In the genomic region with DNA sequence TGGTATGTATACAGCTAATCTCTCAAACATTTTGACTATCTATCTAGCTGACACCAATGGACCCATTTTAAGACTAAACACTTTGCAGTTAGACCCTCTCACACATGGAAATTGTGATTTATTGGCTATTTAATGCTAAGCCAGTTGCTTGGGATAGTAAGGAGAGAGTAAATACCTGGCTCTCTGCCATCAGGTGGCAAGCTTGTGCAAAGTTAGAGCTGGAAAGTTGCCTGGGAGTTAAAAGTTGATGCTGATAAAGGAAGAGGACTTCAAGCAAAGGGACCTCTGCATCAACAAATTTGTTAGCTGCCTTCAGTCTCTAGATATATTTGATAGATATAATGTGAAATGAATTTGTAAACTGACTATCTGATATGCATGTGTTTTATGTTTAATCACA, we compare ENCODE assay signal across 14 cellular contexts.
DNase-seq lines count a peak whose midpoint lies in the region; ATAC-seq and TF ChIP-seq lines count a peak whose summit lies in the region.
"Had no signal": no experiment of that assay in that cellular context is flagged by ENCODE, and none has a peak within 500 bp of the region (broad histone marks: within the 10 kb centered on the region; RNA-seq: fewer than 3 reads in every experiment).

No MANE protein-coding gene starts in this region.

- H3K9me3 ChIP-seq in breast epithelium (no peaks in the 10 kb centered on the region), PC-3 (ENCODE audit: low read length) (no peaks in the 10 kb centered on the region)
- H3K9me3 ChIP-seq: BLaER1 had no signal

- H3K27ac ChIP-seq in breast epithelium (no peak overlapping the region), PC-3 (ENCODE audit: low read length) (no peak overlapping the region), foreskin keratinocyte (no peak overlapping the region)
- H3K27ac ChIP-seq: BLaER1 had no signal

- no peaks in the 10 kb centered on the region for H3K9me3 Mint-ChIP-seq in MCF 10A (ENCODE audit: unreplicated experiment)

- no peaks in the 10 kb centered on the region for H4K20me1 ChIP-seq in PC-3 (ENCODE audit: low read length)
- H4K20me1 ChIP-seq: BLaER1 had no signal

- POLR2A ChIA-PET in MCF 10A (lab: Yijun Ruan, JAX), result no interaction called here
- POLR2A ChIA-PET in PC-3 (lab: Charles Lee; ENCODE audit: unreplicated experiment), result no interaction called here

- BruUV-seq in MCF 10A (replicated peaks; lab: Mats Ljungman, UMichigan), result no TSS peak
- BruUV-seq in PC-3 (replicated peaks; lab: Mats Ljungman, UMichigan), result no TSS peak

- H3K27ac Mint-ChIP-seq in MCF 10A (ENCODE audit: low read depth, unreplicated experiment), result no peak overlapping the region
- H3K27ac Mint-ChIP-seq: CD14-positive monocyte; CD4-positive, alpha-beta memory T cell had no signal

- no peak overlapping the region for H3K4me2 ChIP-seq in PC-3 (ENCODE audit: low read length)
- H3K4me2 ChIP-seq: BLaER1 had no signal

- H3K36me3 Mint-ChIP-seq in MCF 10A (ENCODE audit: insufficient read depth, unreplicated experiment), result no peaks in the 10 kb centered on the region
- H3K36me3 Mint-ChIP-seq: CD14-positive monocyte; CD4-positive, alpha-beta memory T cell had no signal

- no peaks in the 10 kb centered on the region for H3F3A ChIP-seq in PC-3 (ENCODE audit: low read length, unreplicated experiment)

- ATAC-seq in PC-3, result no peak
- ATAC-seq in foreskin keratinocyte, result no peak

- no peaks in the 10 kb centered on the region for H3K79me2 ChIP-seq in PC-3 (ENCODE audit: low read length)

- no peak for TF ChIP-seq POLR2A in breast epithelium (IDR thresholded peaks at IDR 0.05)

- no peak overlapping the region for H2AFZ ChIP-seq in PC-3 (ENCODE audit: low read length)

- DNase-seq in MCF 10A (ENCODE audit: unreplicated experiment) (peak; percentile 10), breast epithelium (ENCODE audit: low spot score in 2 of 2) (no peak), PC-3 (peak; percentile 16), foreskin keratinocyte (peak in 1 of 2 donors; percentile 17), cortex of kidney (lab: John Stamatoyannopoulos, UW) (no peak), SHP77 (lab: John Stamatoyannopoulos, UW) (no peak), DMS153 (lab: John Stamatoyannopoulos, UW) (no peak)
- DNase-seq: 8988T; CD4-positive, alpha-beta memory T cell; DMS79 treated with DMSO at 0.1 percent for 48 hours; GF-D8; HCEC 1CT had no signal

- H3K27me3 Mint-ChIP-seq in MCF 10A (ENCODE audit: insufficient read depth, unreplicated experiment), result no peaks in the 10 kb centered on the region
- H3K27me3 Mint-ChIP-seq: CD4-positive, alpha-beta memory T cell had no signal

- CTCF ChIA-PET in MCF 10A (lab: Yijun Ruan, JAX) (interaction anchor here (0.6 to 2.4 kb wide), 4 partner anchors 9 to 709 kb away, joined by 3 to 15 read pairs (median 6); no protein-coding TSS in a partner anchor), PC-3 (lab: Charles Lee) (no interaction called here)

- H3K27me3 ChIP-seq in breast epithelium (no peaks in the 10 kb centered on the region), PC-3 (ENCODE audit: low read length) (no peaks in the 10 kb centered on the region), foreskin keratinocyte (no peaks in the 10 kb centered on the region)
- H3K27me3 ChIP-seq: BLaER1 had no signal

- H3K36me3 ChIP-seq in breast epithelium (no peaks in the 10 kb centered on the region), PC-3 (ENCODE audit: low read depth, low read length) (no peaks in the 10 kb centered on the region)
- H3K36me3 ChIP-seq: BLaER1 had no signal

- H3K9ac ChIP-seq in PC-3 (ENCODE audit: low read length), result no peak overlapping the region
- H3K9ac ChIP-seq: BLaER1 had no signal

- intact Hi-C loops in MCF 10A (cut with micrococcal nuclease), result no loop called here
- intact Hi-C loops in breast epithelium (cut with DNase I; ENCODE audit: low total_unique reads), result no loop called here
- intact Hi-C loops in PC-3 (cut with micrococcal nuclease), result no loop called here

- no peak for TF ChIP-seq CTCF in MCF 10A (IDR thresholded peaks at IDR 0.05; ENCODE audit: unreplicated experiment)
- no peak for TF ChIP-seq CTCF in breast epithelium (IDR thresholded peaks at IDR 0.05)
- TF ChIP-seq CTCF in PC-3 (conservative IDR thresholded peaks at IDR 0.05; ENCODE audit: low read depth, low read length), result no peak
- TF ChIP-seq CTCF in foreskin keratinocyte (conservative IDR thresholded peaks at IDR 0.05), result peak; percentile 9

- H3K4me3 ChIP-seq in breast epithelium (no peak overlapping the region), PC-3 (ENCODE audit: low read length) (no peak overlapping the region)
- H3K4me3 ChIP-seq: BLaER1 had no signal

- no peaks in the 10 kb centered on the region for H3K4me1 Mint-ChIP-seq in MCF 10A (ENCODE audit: insufficient read depth, unreplicated experiment)
- H3K4me1 Mint-ChIP-seq: CD14-positive monocyte; CD4-positive, alpha-beta memory T cell had no signal

- no peak overlapping the region for H3K4me3 Mint-ChIP-seq in MCF 10A (ENCODE audit: unreplicated experiment)
- H3K4me3 Mint-ChIP-seq: CD14-positive monocyte; CD4-positive, alpha-beta memory T cell had no signal

- H3K9me2 ChIP-seq in PC-3 (replicated peaks; ENCODE audit: low read length), result no peaks in the 10 kb centered on the region

- H3K4me1 ChIP-seq in breast epithelium, result no peaks in the 10 kb centered on the region
- H3K4me1 ChIP-seq in PC-3 (ENCODE audit: insufficient read depth, low read length), result no peaks in the 10 kb centered on the region
- H3K4me1 ChIP-seq in foreskin keratinocyte, result no peaks in the 10 kb centered on the region
- H3K4me1 ChIP-seq: BLaER1 had no signal

Comparison
In these comparisons a context has a peak if more than half of its experiments do, and no peak if none do; other contexts are left out.
1. DNase-seq: peak in MCF 10A (single experiment) and PC-3 (single experiment); none in breast epithelium (0 of 2), cortex of kidney (single experiment), SHP77 (0 of 2) and DMS153 (single experiment).